8 cellular contexts compared by ENCODE assay signal in the genomic region with DNA sequence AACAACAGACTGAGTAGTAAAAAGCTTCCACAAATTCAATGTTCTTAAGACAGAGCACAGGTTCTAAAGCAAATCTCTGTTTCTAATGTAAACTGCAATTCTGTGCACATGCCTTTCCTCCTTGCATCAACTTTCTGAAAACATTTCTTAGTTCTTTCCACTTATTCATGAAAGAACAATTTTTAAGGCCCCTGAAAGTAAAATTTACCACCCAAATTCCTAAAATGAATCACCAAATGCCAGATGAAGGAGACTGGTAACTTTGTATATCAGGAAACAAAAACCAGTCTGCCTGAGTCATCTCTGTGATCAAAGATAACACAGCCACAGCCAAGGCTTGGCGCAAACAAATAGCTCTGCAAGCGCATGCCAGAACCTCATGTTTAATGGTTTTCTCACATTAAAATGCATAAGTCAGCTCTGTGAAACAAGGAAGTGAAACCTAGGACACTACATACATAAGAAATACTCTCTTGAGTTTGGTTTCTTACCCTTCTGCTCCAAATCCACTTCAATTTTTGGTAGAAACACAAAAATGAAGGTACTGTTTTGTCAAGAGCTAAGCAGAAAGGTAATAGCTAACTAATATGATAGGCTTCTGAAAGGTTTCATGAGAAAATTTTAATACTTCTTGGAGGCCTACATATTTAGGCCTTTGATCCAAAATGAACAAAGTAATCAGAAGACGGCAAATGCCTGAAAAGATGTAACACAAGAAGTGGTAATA.
DNase-seq lines count a peak whose midpoint lies in the region; ATAC-seq and TF ChIP-seq lines count a peak whose summit lies in the region.

No MANE protein-coding gene starts in this region.

- TF ChIP-seq CTCF in A673 (conservative IDR thresholded peaks at IDR 0.05; ENCODE audit: low read depth, low read length) (no peak), RWPE1 (conservative IDR thresholded peaks at IDR 0.05; ENCODE audit: low read depth) (no peak), retinal pigment epithelial cell (conservative IDR thresholded peaks at IDR 0.05; ENCODE audit: low read depth, low read length) (no peak)

- H3K36me3 ChIP-seq in A673 (ENCODE audit: insufficient read depth, low read length, poor library complexity, severe bottlenecking) = no peaks in the 10 kb centered on the region

- peak overlapping the region; percentile 55 for H3K27ac ChIP-seq in A673 (ENCODE audit: low read depth, low read length, poor library complexity, severe bottlenecking)
- H3K27ac ChIP-seq in RWPE1 = peak overlapping the region; percentile 69

- intact Hi-C loops in A673 (cut with micrococcal nuclease; ENCODE audit: unreplicated experiment) = no loop called here

- CTCF ChIA-PET in A673 (lab: Charles Lee) = no interaction called here
- CTCF ChIA-PET in RWPE1 (lab: Yijun Ruan, JAX) = no interaction called here

- H3K4me3 ChIP-seq in A673 (ENCODE audit: low read depth, low read length, poor library complexity, severe bottlenecking) = no peak overlapping the region
- no peak overlapping the region for H3K4me3 ChIP-seq in retinal pigment epithelial cell (ENCODE audit: low read length)

- H3K4me1 ChIP-seq in A673 (ENCODE audit: insufficient read depth, low read length, poor library complexity, severe bottlenecking) = peaks cover 27% of the 10 kb centered on the region

- no peaks in the 10 kb centered on the region for H3K27me3 ChIP-seq in A673 (replicated peaks; ENCODE audit: insufficient read depth, low read depth, low read length, poor library complexity)

- peak; percentile 91 for ATAC-seq in GM18907 (IDR thresholded peaks at IDR 0.05; ENCODE audit: unreplicated experiment)
- peak; percentile 91 for ATAC-seq in HG03196 (IDR thresholded peaks at IDR 0.05; ENCODE audit: unreplicated experiment)

- POLR2A ChIA-PET in A673 (lab: Charles Lee; ENCODE audit: low non-redundant PET) (interaction anchor here (0.5 kb wide), 1 partner anchor 45 kb away, joined by 9 read pairs; no protein-coding TSS in a partner anchor), RWPE1 (lab: Yijun Ruan, JAX; ENCODE audit: low non-redundant PET) (no interaction called here)

- BruUV-seq in A673 (replicated peaks; lab: Mats Ljungman, UMichigan) = no TSS peak

- DNase-seq in A673 (ENCODE audit: low spot score) (peak; percentile 88), RWPE1 (ENCODE audit: low spot score) (peak; percentile 84), glomerular endothelial cell (ENCODE audit: extremely low read depth, low read depth, low spot score) (peak; percentile 93), retinal pigment epithelial cell (ENCODE audit: low read depth) (peak; percentile 88), NCI-H1092 (lab: John Stamatoyannopoulos, UW) (no peak)
- DNase-seq in activated effector memory CD4-positive, alpha-beta T cell treated with Interleukin-2 at 50 U/mL for 16 hours = peak; percentile 56

- H3K9me3 ChIP-seq in A673 (ENCODE audit: low read depth, low read length, poor library complexity, severe bottlenecking) = no peaks in the 10 kb centered on the region
